Comparison of ENCODE assay signal across 16 cellular contexts in the genomic region with DNA sequence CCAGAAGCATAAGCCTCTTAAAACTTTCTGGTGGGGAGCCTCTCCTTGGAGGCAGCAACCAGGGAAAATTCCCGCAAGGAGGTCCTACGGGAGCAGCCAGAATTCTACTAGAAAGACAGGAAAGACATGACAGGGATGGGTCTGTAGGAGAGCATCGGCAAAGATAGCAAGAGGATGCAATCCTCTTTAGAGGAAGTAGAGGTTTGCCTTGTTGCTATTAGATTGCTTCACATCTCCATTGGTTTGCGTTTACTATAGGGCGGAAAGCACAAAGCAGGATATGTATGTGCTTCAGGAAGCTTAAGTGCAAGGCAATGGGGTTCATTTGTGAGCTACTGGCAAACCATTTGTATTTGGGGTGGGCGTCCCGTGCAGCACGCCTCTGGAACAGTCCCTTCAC.
"Had no signal": no experiment of that assay in that cellular context is flagged by ENCODE, and none has a peak within 500 bp of the region (broad histone marks: within the 10 kb centered on the region; RNA-seq: fewer than 3 reads in every experiment).

No MANE protein-coding gene starts in this region.

- H3K4me3 ChIP-seq: adrenal gland, body of pancreas, prostate gland, right lobe of liver had no signal

- H3K36me3 Mint-ChIP-seq: natural killer cell had no signal

- H3K27ac ChIP-seq: body of pancreas, prostate gland, right lobe of liver had no signal

- H3K4me1 ChIP-seq: prostate gland had no signal

- H3K9me3 ChIP-seq: adrenal gland, body of pancreas, prostate gland, right lobe of liver had no signal

- H3K9me3 Mint-ChIP-seq: activated B cell treated with CpG ODN at 0.5 μM for 24 hours; activated T-helper 2 cell treated with anti-CD3 and anti-CD28 coated beads, Interferon-gamma antibody, Interleukin-2, Interleukin-4, amounts not matched to agents 10 μg/mL and 5 μg/mL and 100 μg/mL, durations not matched to agents 14 hours and 24 hours and 36 hours; natural killer cell; T-helper 1 cell treated with Interleukin-12 subunit alpha and Interleukin-12 subunit beta and Interleukin-4 antibody, amounts not matched to agents 30 μg/mL and 1 μg/mL, for 36 hours had no signal

- H3K27ac Mint-ChIP-seq: activated B cell treated with CpG ODN at 0.5 μM for 24 hours; activated T-helper 2 cell treated with anti-CD3 and anti-CD28 coated beads, Interferon-gamma antibody, Interleukin-2, Interleukin-4, amounts not matched to agents 10 μg/mL and 5 μg/mL and 100 μg/mL, durations not matched to agents 14 hours and 24 hours and 36 hours; natural killer cell; T-helper 1 cell treated with Interleukin-12 subunit alpha and Interleukin-12 subunit beta and Interleukin-4 antibody, amounts not matched to agents 30 μg/mL and 1 μg/mL, for 36 hours had no signal

- H3K27me3 ChIP-seq: adrenal gland, body of pancreas, right lobe of liver had no signal

- DNase-seq: activated B cell treated with CpG ODN at 0.5 μM for 24 hours; activated CD4-positive, alpha-beta T cell treated with anti-CD3 and anti-CD28 coated beads, Interleukin-2, amount 50 U/mL, for 1 hour; activated naive CD4-positive, alpha-beta T cell treated with anti-CD3 and anti-CD28 coated beads, Interleukin-2, amount 50 U/mL, for 16 hours; adrenal gland; body of pancreas; central memory CD4-positive, alpha-beta T cell; effector memory CD4-positive, alpha-beta T cell; head of caudate nucleus; natural killer cell; occipital lobe; right lobe of liver; stimulated activated CD4-positive, alpha-beta T cell treated with anti-CD3 and anti-CD28 coated beads, Interleukin-2, amount 100 ng/mL, for 24 hours; stimulated activated naive CD4-positive, alpha-beta T cell treated with Interleukin-2 at 50 U/mL for 16 hours had no signal

- ATAC-seq: body of pancreas, natural killer cell, right lobe of liver had no signal

- H3K36me3 ChIP-seq: adrenal gland, prostate gland, right lobe of liver had no signal

- H3K4me1 Mint-ChIP-seq: activated B cell treated with CpG ODN at 0.5 μM for 24 hours, natural killer cell had no signal

- H3K4me3 Mint-ChIP-seq: activated B cell treated with CpG ODN at 0.5 μM for 24 hours; natural killer cell; T-helper 1 cell treated with Interleukin-12 subunit alpha and Interleukin-12 subunit beta and Interleukin-4 antibody, amounts not matched to agents 30 μg/mL and 1 μg/mL, for 36 hours had no signal
